ENCODE assay signal across 1 cellular context in the genomic region with DNA sequence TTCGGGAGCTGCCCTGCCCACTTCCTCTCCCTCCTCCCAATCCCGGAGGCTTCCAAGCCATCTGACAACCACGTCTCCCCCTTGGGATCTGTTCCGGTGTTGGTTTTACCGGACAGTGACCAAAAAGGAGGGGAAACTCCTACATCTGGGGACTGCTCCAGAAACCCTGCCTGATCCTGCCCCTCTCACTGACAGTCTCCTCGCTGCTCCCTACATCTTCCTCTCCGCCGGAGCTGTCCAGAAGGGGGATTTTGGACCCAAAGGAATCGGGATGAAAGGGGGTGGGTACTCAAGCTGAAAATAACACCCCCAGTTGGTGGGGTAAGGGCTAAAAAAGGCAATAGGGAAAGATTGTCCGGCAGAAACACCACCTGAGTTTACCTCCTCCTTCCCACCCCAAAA.
TF ChIP-seq lines count a peak whose summit lies in the region.

No MANE protein-coding gene starts in this region.

TF ChIP-seq in IMR-90, 13 proteins besides CTCF, POLR2A, EP300 and RAD21 (continued from another document):
- no peak for TF ChIP-seq MAZ (IDR thresholded peaks at IDR 0.05; ENCODE audit: borderline replicate concordance, low read depth, low read length)
- no peak for TF ChIP-seq MXI1 (IDR thresholded peaks at IDR 0.05; ENCODE audit: borderline replicate concordance, low read depth, low read length)
- TF ChIP-seq, protein P1, sequence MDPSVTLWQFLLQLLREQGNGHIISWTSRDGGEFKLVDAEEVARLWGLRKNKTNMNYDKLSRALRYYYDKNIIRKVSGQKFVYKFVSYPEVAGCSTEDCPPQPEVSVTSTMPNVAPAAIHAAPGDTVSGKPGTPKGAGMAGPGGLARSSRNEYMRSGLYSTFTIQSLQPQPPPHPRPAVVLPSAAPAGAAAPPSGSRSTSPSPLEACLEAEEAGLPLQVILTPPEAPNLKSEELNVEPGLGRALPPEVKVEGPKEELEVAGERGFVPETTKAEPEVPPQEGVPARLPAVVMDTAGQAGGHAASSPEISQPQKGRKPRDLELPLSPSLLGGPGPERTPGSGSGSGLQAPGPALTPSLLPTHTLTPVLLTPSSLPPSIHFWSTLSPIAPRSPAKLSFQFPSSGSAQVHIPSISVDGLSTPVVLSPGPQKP (IDR thresholded peaks at IDR 0.05; ENCODE audit: borderline replicate concordance, low read depth, low read length) = no peak
- TF ChIP-seq SMC3 (IDR thresholded peaks at IDR 0.05; ENCODE audit: low read depth, low read length) = no peak
- no peak for TF ChIP-seq MAFK (IDR thresholded peaks at IDR 0.05; ENCODE audit: low read depth, low read length)
- TF ChIP-seq RFX5 (IDR thresholded peaks at IDR 0.05; ENCODE audit: low read depth, low read length) = no peak
- TF ChIP-seq NFE2L2 (IDR thresholded peaks at IDR 0.05; ENCODE audit: low read depth, low read length) = no peak
